21 cellular contexts compared by ENCODE assay signal in genomic region chr17:57970706-57971105, GRCh38. TPM values are rescaled to one million over a fixed set of nuclear protein-coding genes. Genes with fewer than 3 reads are reported as not detected.
DNase-seq lines count a peak whose midpoint lies in the region; ATAC-seq lines count a peak whose summit lies in the region.
"Had no signal": no experiment of that assay in that cellular context is flagged by ENCODE, and none has a peak within 500 bp of the region (broad histone marks: within the 10 kb centered on the region; RNA-seq: fewer than 3 reads in every experiment).

No MANE protein-coding gene starts in this region.

- ATAC-seq in GM18498 (IDR thresholded peaks at IDR 0.05; ENCODE audit: unreplicated experiment): no peak
- ATAC-seq: left ventricle myocardium superior; naive thymus-derived CD4-positive, alpha-beta T cell; WTC11 had no signal

- no peak overlapping the region for H3K4me3 ChIP-seq in mesodermal cell (ENCODE audit: extremely low read depth, insufficient read depth, low read length, poor library complexity, severe bottlenecking)
- H3K4me3 ChIP-seq: adrenal gland, cardiac muscle cell, psoas muscle, spleen, thoracic aorta had no signal

- 71 to 72% methylated on average over 2 to 4 of the region's 4 CpGs for WGBS in mesodermal cell (ENCODE audit: insufficient coverage in 2 of 2), 2 experiments

- H3K9me3 ChIP-seq in mesodermal cell (ENCODE audit: control insufficient read depth, low read length): no peaks in the 10 kb centered on the region
- H3K9me3 ChIP-seq: adrenal gland, psoas muscle, spleen, thoracic aorta had no signal

- H3K27ac ChIP-seq in mesodermal cell (ENCODE audit: low read depth, low read length, severe bottlenecking): peak overlapping the region; percentile 13
- H3K27ac ChIP-seq: adrenal gland, cardiac muscle cell, RWPE1, thoracic aorta had no signal

- peaks cover 3% of the 10 kb centered on the region for H3K4me1 ChIP-seq in mesodermal cell (ENCODE audit: control insufficient read depth, insufficient read depth, low read length, poor library complexity, severe bottlenecking)

- in situ Hi-C loops in Caki2 (cut with HindIII; ENCODE audit: low pct_unique_long_range_greater_than_20kb, low sequenced_read_pairs): no loop called here

- DNase-seq in Caki2 (ENCODE audit: low read depth) (peak; percentile 39), HT-29 (ENCODE audit: low spot score) (peak; percentile 17), ecto neural progenitor cell (ENCODE audit: low spot score) (peak; percentile 27), NCI-H2171 (lab: John Stamatoyannopoulos, UW) (no peak)
- no peak for DNase-seq in activated naive CD4-positive, alpha-beta T cell (lab: John Stamatoyannopoulos, UW)
- DNase-seq in stimulated activated CD4-positive, alpha-beta T cell treated with anti-CD3 and anti-CD28 coated beads, Interleukin-15, amount 100 ng/mL, for 24 hours: no peak
- DNase-seq: adrenal gland; effector CD4-positive, alpha-beta T cell; H7; left ventricle myocardium superior; naive thymus-derived CD4-positive, alpha-beta T cell; NCI-H226; spleen had no signal

- H3K36me3 ChIP-seq in mesodermal cell (ENCODE audit: control insufficient read depth, insufficient read depth, low read length): peaks cover 36% of the 10 kb centered on the region

RNA-seq across cellular contexts. Expression of gene CUEDC1, which starts 15.5 kb away (rescaled TPM):
- total RNA-seq in Caki2 (2014; rRNA removed; shearing (Covaris generic); ENCODE audit: low replicate concordance): 24.8 and 47.7 TPM in 2 replicates
- 37.6 and 45.5 TPM in 2 replicates for total RNA-seq in HT-29 (2014; rRNA removed; shearing (Covaris generic))
- 17.0 TPM for polyA plus RNA-seq in mesodermal cell (2013, experiment 1 of 2)
- 17.3 TPM for polyA plus RNA-seq in mesodermal cell (2013, experiment 2 of 2)
- total RNA-seq: B cell had no signal
- polyA plus RNA-seq: naive thymus-derived CD4-positive, alpha-beta T cell had no signal

RNA-seq across cellular contexts. Expression of gene VEZF1, which starts 17.3 kb away (rescaled TPM):
- 20.9 and 44.0 TPM in 2 replicates for total RNA-seq in Caki2 (2014; rRNA removed; shearing (Covaris generic); ENCODE audit: low replicate concordance)
- 39.5 and 47.5 TPM in 2 replicates for total RNA-seq in HT-29 (2014; rRNA removed; shearing (Covaris generic))
- 80.2 TPM for polyA plus RNA-seq in mesodermal cell (2013, experiment 1 of 2)
- polyA plus RNA-seq in mesodermal cell (2013, experiment 2 of 2): 79.5 TPM

RNA-seq across cellular contexts. Expression of gene SRSF1, which starts 36.3 kb away (rescaled TPM):
- 242 and 309 TPM in 2 replicates for total RNA-seq in Caki2 (2014; rRNA removed; shearing (Covaris generic); ENCODE audit: low replicate concordance)
- 404 and 436 TPM in 2 replicates for total RNA-seq in HT-29 (2014; rRNA removed; shearing (Covaris generic))
- 134 TPM for polyA plus RNA-seq in mesodermal cell (2013, experiment 1 of 2)
- polyA plus RNA-seq in mesodermal cell (2013, experiment 2 of 2): 130 TPM

Comparison
In these comparisons a context has a peak if more than half of its experiments do, and no peak if none do; other contexts are left out.
1. DNase-seq: peak in Caki2 (single experiment), HT-29 (single experiment) and ecto neural progenitor cell (single experiment); none in activated naive CD4-positive, alpha-beta T cell (0 of 4), NCI-H2171 (single experiment) and stimulated activated CD4-positive, alpha-beta T cell treated with anti-CD3 and anti-CD28 coated beads, Interleukin-15, amount 100 ng/mL, for 24 hours (single experiment).